Comparison of ENCODE assay signal across 1 cellular context in genomic region chr16:87778830-87779579, GRCh38.
TF ChIP-seq lines count a peak whose summit lies in the region.

No MANE protein-coding gene starts in this region.

TF ChIP-seq in HepG2, 621 proteins besides CTCF, POLR2A, EP300 and RAD21 (continued from another document and continues in another):
- TF ChIP-seq LRRFIP1 (CRISPR knock-in tag; conservative IDR thresholded peaks at IDR 0.05) (peak; percentile 71; the same call in 1 of the 2 replicates), NCOA5 (CRISPR knock-in tag; IDR thresholded peaks at IDR 0.05) (no peak), KAT7 (CRISPR knock-in tag; IDR thresholded peaks at IDR 0.05; ENCODE audit: borderline replicate concordance) (peak; percentile 91), ZFP37 (CRISPR knock-in tag; IDR thresholded peaks at IDR 0.05; ENCODE audit: borderline replicate concordance) (peak; percentile 86; the same call in 1 of the 2 replicates), ZNF275 (CRISPR knock-in tag; IDR thresholded peaks at IDR 0.05; ENCODE audit: borderline replicate concordance) (no peak; the same call in 1 of the 2 replicates), HOXA3 (CRISPR knock-in tag; IDR thresholded peaks at IDR 0.05) (peak; percentile 94), ISL2 (CRISPR knock-in tag; IDR thresholded peaks at IDR 0.05) (peak; percentile 91), ZBTB44 (CRISPR knock-in tag; IDR thresholded peaks at IDR 0.05) (0 out of 2 replicates have a peak, but pooled peaks have one; percentile 63), ZNF101 (CRISPR knock-in tag; IDR thresholded peaks at IDR 0.05; ENCODE audit: borderline replicate concordance, low read depth) (no peak), USF2 (IDR thresholded peaks at IDR 0.05; ENCODE audit: low read depth, low read length) (no peak), USF2 (CRISPR knock-in tag; IDR thresholded peaks at IDR 0.05; ENCODE audit: borderline replicate concordance) (no peak; the same call in 1 of the 2 replicates), ARID5B (CRISPR knock-in tag; IDR thresholded peaks at IDR 0.05) (peak; percentile 87), RARA (CRISPR knock-in tag; IDR thresholded peaks at IDR 0.05) (peak; percentile 58), PITX1 (CRISPR knock-in tag; IDR thresholded peaks at IDR 0.05) (peak; percentile 81; the same call in 1 of the 2 replicates), BRD4 (CRISPR knock-in tag; IDR thresholded peaks at IDR 0.05) (peak; percentile 98), ZBED4 (CRISPR knock-in tag; IDR thresholded peaks at IDR 0.05; ENCODE audit: borderline replicate concordance) (peak; percentile 88), ZNF740 (CRISPR knock-in tag; IDR thresholded peaks at IDR 0.05) (peak; percentile 30; the same call in 1 of the 2 replicates), THAP8 (CRISPR knock-in tag; IDR thresholded peaks at IDR 0.05; ENCODE audit: borderline replicate concordance) (peak; percentile 78), TARDBP (CRISPR knock-in tag; IDR thresholded peaks at IDR 0.05) (peak; percentile 95), ARID2 (CRISPR knock-in tag; IDR thresholded peaks at IDR 0.05; ENCODE audit: borderline replicate concordance) (no peak), ZNF558 (CRISPR knock-in tag; IDR thresholded peaks at IDR 0.05; ENCODE audit: borderline replicate concordance) (peak; percentile 60; the same call in 1 of the 2 replicates), ZSCAN12 (CRISPR knock-in tag; IDR thresholded peaks at IDR 0.05) (no peak), KDM2A (CRISPR knock-in tag; IDR thresholded peaks at IDR 0.05; ENCODE audit: borderline replicate concordance, low read depth) (peak; percentile 99), ZNF503 (CRISPR knock-in tag; IDR thresholded peaks at IDR 0.05) (peak; percentile 85; the same call in 1 of the 2 replicates), BRCA1 (CRISPR knock-in tag; IDR thresholded peaks at IDR 0.05) (peak; percentile 86; the same call in 1 of the 2 replicates), KDM4B (CRISPR knock-in tag; IDR thresholded peaks at IDR 0.05) (peak; percentile 98), MXD1 (CRISPR knock-in tag; IDR thresholded peaks at IDR 0.05) (peak; percentile 76), ZNF629 (CRISPR knock-in tag; conservative IDR thresholded peaks at IDR 0.05) (peak; percentile 49; the same call in 1 of the 2 replicates), ZNF274 (CRISPR knock-in tag; IDR thresholded peaks at IDR 0.05) (peak; percentile 89), KAT2B (IDR thresholded peaks at IDR 0.05; ENCODE audit: borderline replicate concordance, low read depth, low read length) (no peak), HDAC6 (IDR thresholded peaks at IDR 0.05; ENCODE audit: low read depth, low read length) (no peak), PBX2 (CRISPR knock-in tag; IDR thresholded peaks at IDR 0.05) (no peak), MIXL1 (CRISPR knock-in tag; IDR thresholded peaks at IDR 0.05) (peak; percentile 90), ZNF768 (CRISPR knock-in tag; IDR thresholded peaks at IDR 0.05) (peak; percentile 82), MZF1 (CRISPR knock-in tag; IDR thresholded peaks at IDR 0.05; ENCODE audit: borderline replicate concordance) (no peak), TP53 (CRISPR knock-in tag; conservative IDR thresholded peaks at IDR 0.05) (0 out of 2 replicates have a peak, but pooled peaks have one; percentile 55), MBD4 (IDR thresholded peaks at IDR 0.05; ENCODE audit: borderline replicate concordance, low read length) (no peak), FOXM1 (CRISPR knock-in tag; IDR thresholded peaks at IDR 0.05) (no peak), ZNF12 (CRISPR knock-in tag; IDR thresholded peaks at IDR 0.05) (peak; percentile 94)
